8 cellular contexts compared by ENCODE assay signal in the genomic region with DNA sequence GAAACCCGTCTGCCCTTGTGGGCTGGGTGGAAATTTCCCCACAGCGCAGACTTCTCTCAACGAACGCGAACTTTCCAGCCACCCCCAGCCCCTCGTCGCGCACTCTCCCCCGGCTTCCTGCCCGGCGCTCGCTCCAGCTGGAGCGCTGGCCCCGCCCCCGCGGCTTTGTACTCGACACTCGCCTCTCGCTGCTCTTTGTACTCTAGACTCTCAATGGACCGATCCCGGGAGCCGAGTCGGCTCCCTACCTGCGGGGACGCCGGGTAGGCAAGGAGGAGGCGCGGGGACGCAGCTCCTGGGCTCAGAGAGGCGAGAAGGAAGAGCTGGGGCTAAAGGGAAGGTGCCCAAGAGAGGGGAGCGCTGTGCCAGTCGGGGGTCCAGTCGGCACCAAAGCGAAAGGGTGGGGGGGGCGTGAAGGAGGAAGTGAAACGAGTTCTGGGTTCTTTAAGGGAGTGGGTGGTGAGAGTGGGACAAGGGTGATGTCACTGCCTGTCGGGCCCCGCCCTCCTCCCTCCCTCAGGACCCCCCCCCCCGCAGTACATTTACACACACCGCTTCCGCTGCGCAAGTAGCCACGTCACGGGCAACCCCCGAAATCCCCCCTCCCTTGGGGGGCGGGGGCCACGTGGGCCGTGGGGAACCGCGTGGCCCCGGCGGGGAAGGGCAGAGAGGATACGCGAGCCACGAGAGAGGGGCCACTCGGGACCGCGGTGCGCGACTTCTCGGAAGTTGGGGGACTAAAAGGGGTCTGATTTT. TPM values are rescaled to one million over a fixed set of nuclear protein-coding genes. Genes with fewer than 3 reads are reported as not detected.
DNase-seq lines count a peak whose midpoint lies in the region; ATAC-seq, FAIRE-seq and TF ChIP-seq lines count a peak whose summit lies in the region.

No MANE protein-coding gene starts in this region.

- H3K36me3 ChIP-seq in Panc1 (ENCODE audit: control insufficient read depth, insufficient read depth, low read length), result no peaks in the 10 kb centered on the region; the same call in 1 of the 2 replicates
- peaks cover 32 to 45% (median 40%) of the 10 kb centered on the region in 4 donors for H3K36me3 ChIP-seq in esophagus muscularis mucosa
- H3K36me3 ChIP-seq in muscle layer of duodenum (ENCODE audit: control insufficient read depth in 1 of 2, insufficient read depth in 2 of 2, low read length in 2 of 2), result peaks cover 3 to 61% of the 10 kb centered on the region in 2 donors

- ATAC-seq in Panc1, result peak; percentile 64
- ATAC-seq in activated T-cell treated with anti-CD3 and anti-CD28 coated beads, Interleukin-2, amount 50 U/mL, for 72 hours (replicated peaks in 1 of 2), result peak; percentile 17 to 21

- no peaks in the 10 kb centered on the region for H3K27me3 Mint-ChIP-seq in activated T-cell treated with anti-CD3 and anti-CD28 coated beads, Interleukin-2, amount 50 U/mL, for 72 hours (ENCODE audit: low read depth)

- H3K4me1 Mint-ChIP-seq in activated T-cell treated with anti-CD3 and anti-CD28 coated beads, Interleukin-2, amount 50 U/mL, for 72 hours (ENCODE audit: low read depth), result peaks cover 62% of the 10 kb centered on the region

- H3K27ac ChIP-seq in Panc1 (ENCODE audit: low read length) (peak overlapping the region; percentile 85), esophagus muscularis mucosa (replicated peaks in 1 of 4) (peak overlapping the region; percentile 97 to 98 (median 98)), muscle layer of duodenum (ENCODE audit: low read length) (peak overlapping the region; percentile 99)

- BruUV-seq in Panc1 (replicated peaks; lab: Mats Ljungman, UMichigan), result no TSS peak

- no peaks in the 10 kb centered on the region for H3K27me3 ChIP-seq in Panc1 (ENCODE audit: control insufficient read depth, insufficient read depth, low read length)
- no peaks in the 10 kb centered on the region for H3K27me3 ChIP-seq in esophagus muscularis mucosa
- H3K27me3 ChIP-seq in muscle layer of duodenum (ENCODE audit: low read depth, low read length), result no peaks in the 10 kb centered on the region

- H3K9me3 Mint-ChIP-seq in activated T-cell treated with anti-CD3 and anti-CD28 coated beads, Interleukin-2, amount 50 U/mL, for 72 hours, result no peaks in the 10 kb centered on the region

- H3K36me3 Mint-ChIP-seq in activated T-cell treated with anti-CD3 and anti-CD28 coated beads, Interleukin-2, amount 50 U/mL, for 72 hours (ENCODE audit: insufficient read depth in 2 of 2), result peaks cover 2 to 10% of the 10 kb centered on the region in 2 donors

- TF ChIP-seq EP300 in esophagus muscularis mucosa (IDR thresholded peaks at IDR 0.05), result no peak

- H3K9me3 ChIP-seq in Panc1 (ENCODE audit: control insufficient read depth, insufficient read depth, low read depth, low read length) (no peaks in the 10 kb centered on the region), esophagus muscularis mucosa (no peaks in the 10 kb centered on the region), muscle layer of duodenum (ENCODE audit: control insufficient read depth in 1 of 2, low read length in 2 of 2) (no peaks in the 10 kb centered on the region)

- H3K27ac Mint-ChIP-seq in activated T-cell treated with anti-CD3 and anti-CD28 coated beads, Interleukin-2, amount 50 U/mL, for 72 hours, result peak overlapping the region; percentile 88

- no peak for TF ChIP-seq CTCF in Panc1 (IDR thresholded peaks at IDR 0.05)
- TF ChIP-seq CTCF in esophagus muscularis mucosa (IDR thresholded peaks at IDR 0.05), result no peak

- peak; percentile 84 for DNase-seq in AG08396 (ENCODE audit: low spot score)
- peak; percentile 80 for DNase-seq in GM19239 (ENCODE audit: insufficient read length, low spot score)
- DNase-seq in HuH-7.5 (ENCODE audit: low spot score), result peak; percentile 82
- no peak for DNase-seq in Panc1 (ENCODE audit: low read depth, low spot score)
- DNase-seq in activated T-cell treated with anti-CD3 and anti-CD28 coated beads, Interleukin-2, amount 50 U/mL, for 72 hours, result peak; percentile 85 to 88
- peak; percentile 97 for DNase-seq in esophagus muscularis mucosa (ENCODE audit: extremely low spot score)
- DNase-seq in stimulated activated CD8-positive, alpha-beta memory T cell treated with anti-CD3 and anti-CD28 coated beads, Interleukin-4, amount 100 ng/mL, for 48 hours, result peak; percentile 90

- POLR2A ChIA-PET in Panc1 (lab: Charles Lee), result interaction anchor here (0.6 to 1.9 kb wide), 2 partner anchors 9 to 275 kb away, joined by 4 to 7 read pairs; no protein-coding TSS in a partner anchor

- WGBS in esophagus muscularis mucosa, result under 1% methylated on average over 35 of the region's 61 CpGs

- in situ Hi-C loops in Panc1 (cut with HindIII; ENCODE audit: low pct_unique_long_range_greater_than_20kb, low sequenced_read_pairs), result no loop called here

- peak overlapping the region; percentile 72 to 84 for H3K4me3 ChIP-seq in Panc1 (ENCODE audit: low read depth in 2 of 2, low read length in 2 of 2)
- H3K4me3 ChIP-seq in esophagus muscularis mucosa, result peak overlapping the region; percentile 64 to 86 (median 73)
- H3K4me3 ChIP-seq in muscle layer of duodenum (ENCODE audit: low read depth in 1 of 2, low read length in 2 of 2), result peak overlapping the region; percentile 82 to 89

- peak overlapping the region; percentile 91 to 100 for H3K4me3 Mint-ChIP-seq in activated T-cell treated with anti-CD3 and anti-CD28 coated beads, Interleukin-2, amount 50 U/mL, for 72 hours

- CTCF ChIA-PET in Panc1 (lab: Charles Lee), result interaction anchor here (0.7 kb wide), 1 partner anchor 156 kb away, joined by 3 read pairs; a partner anchor contains a TSS

- TF ChIP-seq POLR2A in esophagus muscularis mucosa (IDR thresholded peaks at IDR 0.05; ENCODE audit: low read depth), result peak; percentile 15

- H3K4me1 ChIP-seq in Panc1 (ENCODE audit: control insufficient read depth, insufficient read depth, low read length) (peaks cover 25% of the 10 kb centered on the region), esophagus muscularis mucosa (peaks cover 33 to 78% (median 66%) of the 10 kb centered on the region in 4 donors), muscle layer of duodenum (ENCODE audit: control insufficient read depth in 1 of 2, insufficient read depth in 2 of 2, low read length in 2 of 2) (peaks cover 25 to 34% of the 10 kb centered on the region in 2 donors)

- peak; percentile 97 for FAIRE-seq in GM19239 (lab: Jason Lieb, UNC)

- intact Hi-C loops in Panc1 (cut with micrococcal nuclease; ENCODE audit: unreplicated experiment) (no loop called here), esophagus muscularis mucosa (cut with DNase I) (loop anchor here (5.0 kb wide), 1 partner anchor 309 kb away; a partner anchor contains a TSS)

RNA-seq across cellular contexts. Expression of a gene that starts 9.7 kb away (rescaled TPM):
- 19.9 TPM for total RNA-seq in Panc1 (2021; ENCODE audit: unreplicated experiment)
- polyA plus RNA-seq in Panc1 (2012; ENCODE audit: insufficient read length), result 16.0 TPM
- 10 to 100 TPM; 73.7 to 83.5 TPM for total RNA-seq in activated T-cell treated with anti-CD3 and anti-CD28 coated beads, Interleukin-2, amount 50 U/mL, for 72 hours
- 100 to 1,000 TPM in 1 of 4 donors, 10 to 100 TPM in 3; 10.8 to 101 (median 15.1) TPM for total RNA-seq in esophagus muscularis mucosa

RNA-seq across cellular contexts. Expression of a gene that starts 11.2 kb away (rescaled TPM):
- total RNA-seq in Panc1 (2021; ENCODE audit: unreplicated experiment) (1.6 TPM), esophagus muscularis mucosa (10 to 100 TPM; 13.3 to 45.9 (median 42.5) TPM)
- polyA plus RNA-seq in Panc1 (2012; ENCODE audit: insufficient read length), result 1.1 TPM
- 1 to 10 TPM; 5.2 to 5.3 TPM for total RNA-seq in activated T-cell treated with anti-CD3 and anti-CD28 coated beads, Interleukin-2, amount 50 U/mL, for 72 hours

RNA-seq across cellular contexts. Expression of a gene that starts 13.6 kb away (rescaled TPM):
- total RNA-seq in Panc1 (2021; ENCODE audit: unreplicated experiment) (75.2 TPM), esophagus muscularis mucosa (100 to 1,000 TPM in 2 of 4 donors, 10 to 100 TPM in 2; 61.4 to 110 (median 102) TPM)
- 176 TPM for polyA plus RNA-seq in Panc1 (2012; ENCODE audit: insufficient read length)
- total RNA-seq in activated T-cell treated with anti-CD3 and anti-CD28 coated beads, Interleukin-2, amount 50 U/mL, for 72 hours, result 10 to 100 TPM; 42.7 to 43.5 TPM

RNA-seq across cellular contexts. Expression of a gene that starts 14.1 kb away (rescaled TPM):
- total RNA-seq in Panc1 (2021; ENCODE audit: unreplicated experiment) (8.6 TPM), esophagus muscularis mucosa (10 to 100 TPM; 11.6 to 14.9 (median 12.0) TPM)
- 9.2 TPM for polyA plus RNA-seq in Panc1 (2012; ENCODE audit: insufficient read length)
- total RNA-seq in activated T-cell treated with anti-CD3 and anti-CD28 coated beads, Interleukin-2, amount 50 U/mL, for 72 hours, result 10 to 100 TPM in 1 of 2 donors, 1 to 10 TPM in 1; 6.7 to 10.2 TPM

RNA-seq across cellular contexts. Expression of a gene that starts 44.9 kb away (rescaled TPM):
- total RNA-seq in Panc1 (2021; ENCODE audit: unreplicated experiment) (84.6 TPM), esophagus muscularis mucosa (100 to 1,000 TPM in 3 of 4 donors, 10 to 100 TPM in 1; 82.7 to 139 (median 111) TPM)
- 113 TPM for polyA plus RNA-seq in Panc1 (2012; ENCODE audit: insufficient read length)
- 100 to 1,000 TPM; 133 to 140 TPM for total RNA-seq in activated T-cell treated with anti-CD3 and anti-CD28 coated beads, Interleukin-2, amount 50 U/mL, for 72 hours
